ENCODE assay signal across 8 cellular contexts in genomic region chr2:41698787-41699422, GRCh38.
A peak's percentile ranks its signal among the peaks of the same experiment; 100 is the strongest.
DNase-seq lines count a peak whose midpoint lies in the region; ATAC-seq and TF ChIP-seq lines count a peak whose summit lies in the region.

No MANE protein-coding gene starts in this region.

- H3K27me3 Mint-ChIP-seq in activated CD4-positive, alpha-beta T cell treated with anti-CD3 and anti-CD28 coated beads, Interleukin-2, amount 10 ng/mL, durations not matched to agents 24 days and 14 days: peaks cover 2% of the 10 kb centered on the region

- intact Hi-C loops in activated CD4-positive, alpha-beta T cell treated with anti-CD3 and anti-CD28 coated beads, Interleukin-2, amount 10 ng/mL, durations not matched to agents 24 days and 14 days (cut with micrococcal nuclease): loop anchor here (5.0 to 10.0 kb wide), 2 partner anchors 287 to 1784 kb away; no protein-coding TSS in a partner anchor

- H3K27ac ChIP-seq in effector memory CD4-positive, alpha-beta T cell (ENCODE audit: insufficient read depth, low read length, poor library complexity, severe bottlenecking): no peak overlapping the region

- peak; percentile 66 for TF ChIP-seq CTCF in epithelial cell of esophagus (IDR thresholded peaks at IDR 0.05; ENCODE audit: insufficient read depth, low read depth, low read length, missing control alignments)

- H3K27me3 ChIP-seq in neuron (ENCODE audit: insufficient read depth, low read length): no peaks in the 10 kb centered on the region
- H3K27me3 ChIP-seq in effector memory CD4-positive, alpha-beta T cell (replicated peaks; ENCODE audit: control insufficient read depth, insufficient read depth, low read length, poor library complexity, severe bottlenecking): no peaks in the 10 kb centered on the region

- peak overlapping the region; percentile 21 for H2AFZ ChIP-seq in neuron (ENCODE audit: low read depth, low read length)

- H3K27ac Mint-ChIP-seq in activated CD4-positive, alpha-beta T cell treated with anti-CD3 and anti-CD28 coated beads, Interleukin-2, amount 10 ng/mL, durations not matched to agents 24 days and 14 days: no peak overlapping the region

- peaks cover 3% of the 10 kb centered on the region for H3K4me1 ChIP-seq in neuron (ENCODE audit: insufficient read depth, low read length)
- no peaks in the 10 kb centered on the region for H3K4me1 ChIP-seq in effector memory CD4-positive, alpha-beta T cell (ENCODE audit: control insufficient read depth, insufficient read depth, low read length, poor library complexity, severe bottlenecking)

- H3K4me1 Mint-ChIP-seq in activated CD4-positive, alpha-beta T cell treated with anti-CD3 and anti-CD28 coated beads, Interleukin-2, amount 10 ng/mL, durations not matched to agents 24 days and 14 days: no peaks in the 10 kb centered on the region

- ATAC-seq in GM18498 (IDR thresholded peaks at IDR 0.05; ENCODE audit: unreplicated experiment): no peak
- no peak for ATAC-seq in GM18502 (IDR thresholded peaks at IDR 0.05; ENCODE audit: poor library complexity, unreplicated experiment)

- peak; percentile 23 for DNase-seq in activated CD4-positive, alpha-beta T cell treated with anti-CD3 and anti-CD28 coated beads for 48 hours
- no peak for DNase-seq in activated CD4-positive, alpha-beta T cell treated with anti-CD3 and anti-CD28 coated beads, Interleukin-2, amount 10 ng/mL, durations not matched to agents 24 days and 14 days
- DNase-seq in NCI-H82 treated with DMSO at 0.1 percent for 48 hours (lab: John Stamatoyannopoulos, UW; ENCODE audit: unreplicated experiment) (peak; percentile 28), epithelial cell of esophagus (ENCODE audit: low read depth) (peak; percentile 9)
- no peak for DNase-seq in effector memory CD4-positive, alpha-beta T cell

- H3K36me3 ChIP-seq in neuron (ENCODE audit: insufficient read depth, low read length): no peaks in the 10 kb centered on the region
- H3K36me3 ChIP-seq in effector memory CD4-positive, alpha-beta T cell (ENCODE audit: control insufficient read depth, insufficient read depth, low read length): no peaks in the 10 kb centered on the region

- H3K9me3 Mint-ChIP-seq in activated CD4-positive, alpha-beta T cell treated with anti-CD3 and anti-CD28 coated beads, Interleukin-2, amount 10 ng/mL, durations not matched to agents 24 days and 14 days: no peaks in the 10 kb centered on the region

- H3K36me3 Mint-ChIP-seq in activated CD4-positive, alpha-beta T cell treated with anti-CD3 and anti-CD28 coated beads, Interleukin-2, amount 10 ng/mL, durations not matched to agents 24 days and 14 days (ENCODE audit: low read depth): no peaks in the 10 kb centered on the region

- no peaks in the 10 kb centered on the region for H3K9me3 ChIP-seq in neuron (ENCODE audit: low read length)
- H3K9me3 ChIP-seq in effector memory CD4-positive, alpha-beta T cell (ENCODE audit: control insufficient read depth, low read length): no peaks in the 10 kb centered on the region

- H3K4me3 ChIP-seq in epithelial cell of esophagus (ENCODE audit: low read length) (no peak overlapping the region), neuron (ENCODE audit: low read length) (no peak overlapping the region)
- H3K4me3 ChIP-seq in effector memory CD4-positive, alpha-beta T cell (ENCODE audit: insufficient read depth, low read depth, low read length, poor library complexity, severe bottlenecking): no peak overlapping the region

- no peak overlapping the region for H3K4me3 Mint-ChIP-seq in activated CD4-positive, alpha-beta T cell treated with anti-CD3 and anti-CD28 coated beads, Interleukin-2, amount 10 ng/mL, durations not matched to agents 24 days and 14 days

Comparison
In these comparisons a context has a peak if more than half of its experiments do, and no peak if none do; other contexts are left out.
1. DNase-seq: peak in activated CD4-positive, alpha-beta T cell treated with anti-CD3 and anti-CD28 coated beads for 48 hours (single experiment), NCI-H82 treated with DMSO at 0.1 percent for 48 hours (single experiment) and epithelial cell of esophagus (single experiment); none in activated CD4-positive, alpha-beta T cell treated with anti-CD3 and anti-CD28 coated beads, Interleukin-2, amount 10 ng/mL, durations not matched to agents 24 days and 14 days (single experiment) and effector memory CD4-positive, alpha-beta T cell (0 of 3).